In the genomic region with DNA sequence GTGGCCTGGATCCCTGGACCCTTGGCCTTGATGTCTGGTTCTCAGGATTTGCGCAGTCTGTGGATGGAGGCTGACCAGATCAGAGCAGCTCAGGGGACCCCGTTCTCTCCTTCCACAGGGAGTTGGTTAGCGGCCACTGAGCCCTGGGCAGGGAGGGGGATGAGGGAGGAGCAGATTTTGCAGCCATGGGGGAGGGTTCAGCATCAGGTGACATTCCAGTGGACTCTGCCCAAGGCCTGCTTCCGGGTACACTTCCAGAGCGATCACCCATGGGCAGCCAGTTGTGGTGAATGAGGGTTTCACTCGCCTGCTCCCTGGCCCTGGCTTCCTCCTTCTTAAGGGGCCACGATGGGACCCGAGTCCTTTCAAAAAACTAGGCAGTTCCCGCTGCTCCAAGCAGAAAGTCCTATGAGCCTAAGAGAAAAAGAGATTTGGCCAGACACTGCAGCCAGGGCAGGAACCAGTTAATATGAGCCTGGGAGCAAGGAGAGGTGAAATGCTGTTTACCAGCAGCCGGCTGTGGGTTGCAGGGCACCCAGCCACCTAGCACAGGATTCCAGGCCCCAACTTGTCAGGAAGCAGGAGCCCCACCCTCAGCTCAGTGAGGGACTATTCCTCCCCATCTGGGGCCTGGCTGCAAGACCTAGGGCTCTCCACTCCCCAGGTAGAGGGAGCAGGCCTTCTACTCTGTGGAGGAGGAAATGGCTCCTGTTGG, we compare ENCODE assay signal across 12 cellular contexts. TPM values are rescaled to one million over a fixed set of nuclear protein-coding genes. Genes with fewer than 3 reads are reported as not detected.
DNase-seq lines count a peak whose midpoint lies in the region; ATAC-seq and TF ChIP-seq lines count a peak whose summit lies in the region.
"Had no signal": no experiment of that assay in that cellular context is flagged by ENCODE, and none has a peak within 500 bp of the region (broad histone marks: within the 10 kb centered on the region; RNA-seq: fewer than 3 reads in every experiment).

No MANE protein-coding gene starts in this region.

- no peaks in the 10 kb centered on the region for H3K36me3 Mint-ChIP-seq in neural progenitor cell

- H3K4me1 ChIP-seq in Peyer's patch (peaks cover 13 to 47% (median 15%) of the 10 kb centered on the region in 4 donors), right atrium auricular region (peaks cover 0 to 39% of the 10 kb centered on the region in 2 donors), neural progenitor cell (peaks cover 29% of the 10 kb centered on the region)

- H3K79me2 ChIP-seq in neural progenitor cell (ENCODE audit: low read depth) = no peaks in the 10 kb centered on the region

- H4K20me1 ChIP-seq in neural progenitor cell (ENCODE audit: low read depth) = no peaks in the 10 kb centered on the region

- H3K4me1 Mint-ChIP-seq in neural progenitor cell = peaks cover 27% of the 10 kb centered on the region

- peak in 2 of 3 donors; percentile 86 to 88 for DNase-seq in Peyer's patch
- DNase-seq in right atrium auricular region (ENCODE audit: low spot score) = no peak
- peak; percentile 51 for DNase-seq in neural progenitor cell (ENCODE audit: low spot score)
- no peak for DNase-seq in pons (ENCODE audit: low spot score)
- DNase-seq in activated naive CD4-positive, alpha-beta T cell treated with anti-CD3 and anti-CD28 coated beads, Interleukin-2, amount 50 U/mL, for 16 hours = no peak
- no peak for DNase-seq in NOMO-1 treated with dmso at 0.1 percent for 144 hours (lab: John Stamatoyannopoulos, UW; ENCODE audit: unreplicated experiment)
- DNase-seq: activated CD8-positive, alpha-beta T cell treated with anti-CD3 and anti-CD28 coated beads, Interleukin-2, amount 10 ng/mL, durations not matched to agents 7 days and 5 days; amniotic stem cell; NCI-H345 had no signal

- no peak overlapping the region for H3K27ac Mint-ChIP-seq in neural progenitor cell
- H3K27ac Mint-ChIP-seq: activated CD8-positive, alpha-beta T cell treated with anti-CD3 and anti-CD28 coated beads, Interleukin-2, amount 10 ng/mL, durations not matched to agents 7 days and 5 days had no signal

- no peaks in the 10 kb centered on the region for H3K36me3 ChIP-seq in Peyer's patch
- no peaks in the 10 kb centered on the region for H3K36me3 ChIP-seq in right atrium auricular region
- no peaks in the 10 kb centered on the region for H3K36me3 ChIP-seq in neural progenitor cell

- H3K9ac ChIP-seq in neural progenitor cell = no peak overlapping the region

- H3K4me3 Mint-ChIP-seq in neural progenitor cell = no peak overlapping the region
- H3K4me3 Mint-ChIP-seq: activated CD8-positive, alpha-beta T cell treated with anti-CD3 and anti-CD28 coated beads, Interleukin-2, amount 10 ng/mL, durations not matched to agents 7 days and 5 days had no signal

- no peaks in the 10 kb centered on the region for H3K27me3 ChIP-seq in Peyer's patch
- no peaks in the 10 kb centered on the region for H3K27me3 ChIP-seq in right atrium auricular region
- peaks cover 15% of the 10 kb centered on the region for H3K27me3 ChIP-seq in neural progenitor cell

- peak overlapping the region; percentile 20 for H2AFZ ChIP-seq in neural progenitor cell (replicated peaks)

- no peak for ATAC-seq in HG03565 (IDR thresholded peaks at IDR 0.05; ENCODE audit: unreplicated experiment)
- ATAC-seq: activated CD8-positive, alpha-beta T cell treated with anti-CD3 and anti-CD28 coated beads, Interleukin-2, amount 10 ng/mL, durations not matched to agents 7 days and 5 days had no signal

- H3F3A ChIP-seq in neural progenitor cell (ENCODE audit: low read depth) = peaks cover 19% of the 10 kb centered on the region

- H3K4me2 ChIP-seq in neural progenitor cell = peak overlapping the region; percentile 28

- no peaks in the 10 kb centered on the region for H3K9me3 Mint-ChIP-seq in neural progenitor cell

- H3K4me3 ChIP-seq in Peyer's patch = no peak overlapping the region
- no peak overlapping the region for H3K4me3 ChIP-seq in right atrium auricular region
- H3K4me3 ChIP-seq in neural progenitor cell = no peak overlapping the region

- TF ChIP-seq POLR2A in Peyer's patch (IDR thresholded peaks at IDR 0.05) = peak; percentile 60 to 85

- H3K9me3 ChIP-seq in Peyer's patch (no peaks in the 10 kb centered on the region), right atrium auricular region (no peaks in the 10 kb centered on the region), neural progenitor cell (ENCODE audit: low read depth) (no peaks in the 10 kb centered on the region)

- TF ChIP-seq CTCF in C4-2B (conservative IDR thresholded peaks at IDR 0.05) (no peak), Peyer's patch (IDR thresholded peaks at IDR 0.05) (no peak), right atrium auricular region (IDR thresholded peaks at IDR 0.05) (no peak), neural progenitor cell (IDR thresholded peaks at IDR 0.05) (no peak)

- H3K27me3 Mint-ChIP-seq in neural progenitor cell (ENCODE audit: insufficient read depth, low read depth) = peaks cover 35% of the 10 kb centered on the region

- H3K27ac ChIP-seq in C4-2B (peak overlapping the region; percentile 60), Peyer's patch (peak overlapping the region in 3 of 4 donors; percentile 68 to 91 (median 88)), right atrium auricular region (peak overlapping the region; percentile 73 to 80), neural progenitor cell (no peak overlapping the region)

RNA-seq across cellular contexts. Expression of gene GPRC5C, which starts 4.7 kb away (rescaled TPM):
- total RNA-seq in Peyer's patch = 100 to 1,000 TPM in 2 of 4 donors, 10 to 100 TPM in 2; 61.1 to 173 (median 107) TPM
- total RNA-seq in right atrium auricular region = 10 to 100 TPM; 39.0 to 48.0 TPM
- total RNA-seq in neural progenitor cell (ENCODE audit: low replicate concordance) = 13.5 and 42.0 TPM in 2 replicates

RNA-seq across cellular contexts. Expression of gene CD300A, which starts 39.2 kb away (rescaled TPM):
- total RNA-seq in Peyer's patch (10 to 100 TPM in 1 of 4 donors, 1 to 10 TPM in 3; 1.1 to 61.1 (median 6.8) TPM), right atrium auricular region (1 to 10 TPM; 2.0 to 7.8 TPM), neural progenitor cell (ENCODE audit: low replicate concordance) (0.28 TPM in 1 of 2 replicates, not detected in the other)
- total RNA-seq: fibroblast of lung had no signal

RNA-seq across cellular contexts. Expression of gene GPR142, which starts 59.9 kb away (rescaled TPM):
- total RNA-seq in Peyer's patch = 1 to 10 TPM in 1 of 4 donors, under 1 TPM in 2, not detected in 1; 0.53 to 1.1 (median 0.85) TPM
- not detected for total RNA-seq in right atrium auricular region
- 0.93 TPM in 1 of 2 replicates, not detected in the other for total RNA-seq in neural progenitor cell (ENCODE audit: low replicate concordance)
- total RNA-seq: activated CD8-positive, alpha-beta T cell treated with anti-CD3 and anti-CD28 coated beads, Interleukin-2, amount 10 ng/mL, durations not matched to agents 7 days and 5 days; fibroblast of lung had no signal

Comparison
In these comparisons a context has a peak if more than half of its experiments do, and no peak if none do; other contexts are left out.
1. DNase-seq: peak in Peyer's patch (2 of 3) and neural progenitor cell (single experiment); none in right atrium auricular region (single experiment), pons (single experiment), activated naive CD4-positive, alpha-beta T cell treated with anti-CD3 and anti-CD28 coated beads, Interleukin-2, amount 50 U/mL, for 16 hours (single experiment) and NOMO-1 treated with dmso at 0.1 percent for 144 hours (single experiment).